ENCODE assay signal across 7 cellular contexts in genomic region chr4:30380404-30380998, GRCh38.
DNase-seq lines count a peak whose midpoint lies in the region; ATAC-seq and TF ChIP-seq lines count a peak whose summit lies in the region.

No MANE protein-coding gene starts in this region.

- H3K9me2 ChIP-seq in Karpas-422 (replicated peaks; ENCODE audit: insufficient read depth, low read length): no peaks in the 10 kb centered on the region

- H3K27me3 ChIP-seq in Karpas-422 (ENCODE audit: low read length): no peaks in the 10 kb centered on the region
- no peaks in the 10 kb centered on the region for H3K27me3 ChIP-seq in skeletal muscle satellite cell (ENCODE audit: control insufficient read depth, insufficient read depth, low read length)

- H3K4me1 ChIP-seq in Karpas-422 (ENCODE audit: low read length) (no peaks in the 10 kb centered on the region), skeletal muscle satellite cell (ENCODE audit: control insufficient read depth, insufficient read depth, low read length) (peaks cover under 1% of the 10 kb centered on the region)

- H3K9ac ChIP-seq in Karpas-422 (ENCODE audit: low read length): no peak overlapping the region
- H3K9ac ChIP-seq in skeletal muscle satellite cell (ENCODE audit: low read depth, low read length): no peak overlapping the region

- H2AFZ ChIP-seq in Karpas-422 (ENCODE audit: low read length): no peak overlapping the region

- H3K4me3 ChIP-seq in Karpas-422 (ENCODE audit: low read length) (no peak overlapping the region), fibroblast of pulmonary artery (replicated peaks; ENCODE audit: low read depth, low read length) (no peak overlapping the region), skeletal muscle satellite cell (ENCODE audit: low read length) (no peak overlapping the region)

- no peaks in the 10 kb centered on the region for H3K79me2 ChIP-seq in Karpas-422 (ENCODE audit: low read length)

- H3K36me3 ChIP-seq in Karpas-422 (ENCODE audit: insufficient read depth, low read length): no peaks in the 10 kb centered on the region
- H3K36me3 ChIP-seq in skeletal muscle satellite cell (ENCODE audit: insufficient read depth, low read length): no peaks in the 10 kb centered on the region

- peaks cover 3% of the 10 kb centered on the region; the same call in 1 of the 2 replicates for H3K9me3 ChIP-seq in Karpas-422 (ENCODE audit: low read length)
- H3K9me3 ChIP-seq in skeletal muscle satellite cell (replicated peaks; ENCODE audit: low read length): no peaks in the 10 kb centered on the region

- H3K27ac ChIP-seq in Karpas-422 (ENCODE audit: low read length): no peak overlapping the region

- no peaks in the 10 kb centered on the region for H4K20me1 ChIP-seq in Karpas-422 (ENCODE audit: insufficient read depth, low read depth, low read length)

- ATAC-seq in GM21515 (IDR thresholded peaks at IDR 0.05; ENCODE audit: unreplicated experiment) (peak; percentile 83), SK-N-SH treated with all-trans-retinoic acid at 6 μM for 48 hours (peak; percentile 96)

- H3K4me2 ChIP-seq in Karpas-422 (ENCODE audit: low read depth, low read length, poor library complexity, severe bottlenecking): no peak overlapping the region
- H3K4me2 ChIP-seq in skeletal muscle satellite cell (ENCODE audit: low read length): peak overlapping the region; percentile 13

- TF ChIP-seq CTCF in fibroblast of pulmonary artery (IDR thresholded peaks at IDR 0.05; ENCODE audit: low read length, missing control alignments): peak; percentile 100

- DNase-seq in GM04504 (ENCODE audit: low read depth) (peak; percentile 1), Karpas-422 (peak; percentile 84), fibroblast of pulmonary artery (ENCODE audit: low read depth) (peak; percentile 87), cerebellar nuclear complex (lab: John Stamatoyannopoulos, UW) (no peak)

TF ChIP-seq in SK-N-SH treated with all-trans-retinoic acid at 6 μM for 48 hours, 23 proteins besides CTCF, POLR2A, EP300 and RAD21:
- TF ChIP-seq, protein P1, sequence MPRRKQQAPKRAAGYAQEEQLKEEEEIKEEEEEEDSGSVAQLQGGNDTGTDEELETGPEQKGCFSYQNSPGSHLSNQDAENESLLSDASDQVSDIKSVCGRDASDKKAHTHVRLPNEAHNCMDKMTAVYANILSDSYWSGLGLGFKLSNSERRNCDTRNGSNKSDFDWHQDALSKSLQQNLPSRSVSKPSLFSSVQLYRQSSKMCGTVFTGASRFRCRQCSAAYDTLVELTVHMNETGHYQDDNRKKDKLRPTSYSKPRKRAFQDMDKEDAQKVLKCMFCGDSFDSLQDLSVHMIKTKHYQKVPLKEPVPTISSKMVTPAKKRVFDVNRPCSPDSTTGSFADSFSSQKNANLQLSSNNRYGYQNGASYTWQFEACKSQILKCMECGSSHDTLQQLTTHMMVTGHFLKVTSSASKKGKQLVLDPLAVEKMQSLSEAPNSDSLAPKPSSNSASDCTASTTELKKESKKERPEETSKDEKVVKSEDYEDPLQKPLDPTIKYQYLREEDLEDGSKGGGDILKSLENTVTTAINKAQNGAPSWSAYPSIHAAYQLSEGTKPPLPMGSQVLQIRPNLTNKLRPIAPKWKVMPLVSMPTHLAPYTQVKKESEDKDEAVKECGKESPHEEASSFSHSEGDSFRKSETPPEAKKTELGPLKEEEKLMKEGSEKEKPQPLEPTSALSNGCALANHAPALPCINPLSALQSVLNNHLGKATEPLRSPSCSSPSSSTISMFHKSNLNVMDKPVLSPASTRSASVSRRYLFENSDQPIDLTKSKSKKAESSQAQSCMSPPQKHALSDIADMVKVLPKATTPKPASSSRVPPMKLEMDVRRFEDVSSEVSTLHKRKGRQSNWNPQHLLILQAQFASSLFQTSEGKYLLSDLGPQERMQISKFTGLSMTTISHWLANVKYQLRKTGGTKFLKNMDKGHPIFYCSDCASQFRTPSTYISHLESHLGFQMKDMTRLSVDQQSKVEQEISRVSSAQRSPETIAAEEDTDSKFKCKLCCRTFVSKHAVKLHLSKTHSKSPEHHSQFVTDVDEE (CRISPR knock-in tag; IDR thresholded peaks at IDR 0.05): no peak
- TF ChIP-seq RARB (CRISPR knock-in tag; IDR thresholded peaks at IDR 0.05) (no peak), ZNF70 (CRISPR knock-in tag; IDR thresholded peaks at IDR 0.05) (no peak), PATZ1 (CRISPR knock-in tag; IDR thresholded peaks at IDR 0.05; ENCODE audit: borderline replicate concordance) (no peak), PPARA (CRISPR knock-in tag; IDR thresholded peaks at IDR 0.05; ENCODE audit: borderline replicate concordance) (no peak)

Comparison
In these comparisons a context has a peak if more than half of its experiments do, and no peak if none do; other contexts are left out.
1. DNase-seq: peak in GM04504 (single experiment), Karpas-422 (single experiment) and fibroblast of pulmonary artery (single experiment); none in cerebellar nuclear complex (0 of 2).